8 cellular contexts compared by ENCODE assay signal in genomic region chr6:122491915-122492537, GRCh38. TPM values are rescaled to one million over a fixed set of nuclear protein-coding genes. Genes with fewer than 3 reads are reported as not detected.
A peak's percentile ranks its signal among the peaks of the same experiment; 100 is the strongest.
DNase-seq lines count a peak whose midpoint lies in the region; ATAC-seq and TF ChIP-seq lines count a peak whose summit lies in the region.

No MANE protein-coding gene starts in this region.

- no peak overlapping the region for H2BK5ac ChIP-seq in H9 (ENCODE audit: insufficient read length, low read length)

- H3K4me1 Mint-ChIP-seq in H9 (no peaks in the 10 kb centered on the region), osteocyte (ENCODE audit: unreplicated experiment) (peaks cover 28% of the 10 kb centered on the region)
- H3K4me1 Mint-ChIP-seq in activated T-helper 1 cell treated with anti-CD3 and anti-CD28 coated beads, Interleukin-12 subunit alpha, Interleukin-12 subunit beta, Interleukin-2, Interleukin-4 antibody, amounts not matched to agents 30 ng/mL and 10 ng/mL and 1 ng/mL, durations not matched to agents 14 hours and 24 hours and 36 hours (ENCODE audit: low read depth) = peaks cover 13% of the 10 kb centered on the region

- H3K18ac ChIP-seq in H9 (ENCODE audit: insufficient read length, low read depth, low read length) = no peak overlapping the region

- H3K4me1 ChIP-seq in H9 (ENCODE audit: insufficient read depth, low read length) (no peaks in the 10 kb centered on the region), upper lobe of left lung (peaks cover 0 to 7% (median 0%) of the 10 kb centered on the region in 4 donors)

- no peak overlapping the region for H2BK120ac ChIP-seq in H9 (ENCODE audit: low read depth, low read length, poor library complexity, severe bottlenecking)

- peak; percentile 92 for TF ChIP-seq CTCF in GM06990 (IDR thresholded peaks at IDR 0.05; ENCODE audit: insufficient read depth, low read length, poor library complexity, severe bottlenecking)
- TF ChIP-seq CTCF in H9 (conservative IDR thresholded peaks at IDR 0.05) = peak; percentile 86
- peak; percentile 91 for TF ChIP-seq CTCF in LNCaP clone FGC (IDR thresholded peaks at IDR 0.05; ENCODE audit: control insufficient read depth, extremely low read depth, insufficient read depth)
- TF ChIP-seq CTCF in osteocyte (IDR thresholded peaks at IDR 0.05) = peak; percentile 80
- TF ChIP-seq CTCF in upper lobe of left lung (IDR thresholded peaks at IDR 0.05) = peak; percentile 28 to 85 (median 62)

- H3K23ac ChIP-seq in H9 (ENCODE audit: insufficient read length, low read depth, low read length) = no peak overlapping the region

- no peak overlapping the region for H3K27ac Mint-ChIP-seq in H9
- H3K27ac Mint-ChIP-seq in activated T-helper 1 cell treated with anti-CD3 and anti-CD28 coated beads, Interleukin-12 subunit alpha, Interleukin-12 subunit beta, Interleukin-2, Interleukin-4 antibody, amounts not matched to agents 30 ng/mL and 10 ng/mL and 1 ng/mL, durations not matched to agents 14 hours and 24 hours and 36 hours = no peak overlapping the region
- no peak overlapping the region for H3K27ac Mint-ChIP-seq in osteocyte (ENCODE audit: unreplicated experiment)

- H4K20me1 ChIP-seq in H9 (ENCODE audit: control insufficient read depth, insufficient read depth, insufficient read length) = no peaks in the 10 kb centered on the region

- H4K91ac ChIP-seq in H9 (ENCODE audit: insufficient read length, low read depth, low read length) = no peak overlapping the region

- no peak for DNase-seq in GM06990 (ENCODE audit: extremely low read depth, insufficient read length)
- no peak for DNase-seq in H9
- DNase-seq in LNCaP clone FGC (ENCODE audit: low read depth) = peak; percentile 45
- peak; percentile 55 for DNase-seq in RPMI7951 (ENCODE audit: low read depth)
- peak; percentile 45 for DNase-seq in activated T-helper 1 cell treated with anti-CD3 and anti-CD28 coated beads, Interleukin-12 subunit alpha, Interleukin-12 subunit beta, Interleukin-2, Interleukin-4 antibody, amounts not matched to agents 30 ng/mL and 10 ng/mL and 1 ng/mL, durations not matched to agents 14 hours and 24 hours and 36 hours (ENCODE audit: low spot score)
- peak; percentile 47 for DNase-seq in fibroblast of the conjunctiva (ENCODE audit: low read depth)
- DNase-seq in osteocyte (ENCODE audit: extremely low spot score, unreplicated experiment) = no peak
- DNase-seq in upper lobe of left lung = peak in 1 of 2 donors; percentile 70

- H3K4me3 ChIP-seq in GM06990 (replicated peaks; ENCODE audit: low read depth, low read length) = no peak overlapping the region
- no peak overlapping the region for H3K4me3 ChIP-seq in LNCaP clone FGC (ENCODE audit: low read depth, low read length)
- no peak overlapping the region for H3K4me3 ChIP-seq in upper lobe of left lung

- no peak overlapping the region for H4K8ac ChIP-seq in H9 (replicated peaks; ENCODE audit: insufficient read length, low read depth, low read length)

- peak; percentile 88 to 92 for ATAC-seq in upper lobe of left lung (ENCODE audit: low FRiP score in 2 of 2)

- no peak overlapping the region for H3T11ph ChIP-seq in H9 (ENCODE audit: low read length)

- TF ChIP-seq POLR2A in upper lobe of left lung (IDR thresholded peaks at IDR 0.05) = no peak

- H3K9ac ChIP-seq in H9 (ENCODE audit: extremely low read depth, insufficient read length, low read length) = no peak overlapping the region

- H4K5ac ChIP-seq in H9 (ENCODE audit: insufficient read length, low read depth, low read length) = no peak overlapping the region

- no peak overlapping the region for H3K14ac ChIP-seq in H9 (ENCODE audit: insufficient read depth, low read length)

- H3K27ac ChIP-seq in H9 (ENCODE audit: insufficient read length, low read depth, low read length) (no peak overlapping the region), upper lobe of left lung (no peak overlapping the region)

- H2BK12ac ChIP-seq in H9 (ENCODE audit: insufficient read length, low read depth, low read length) = no peak overlapping the region

- peaks cover 23% of the 10 kb centered on the region for H3K9me3 ChIP-seq in H9 (ENCODE audit: control insufficient read depth, low read depth, low read length)
- H3K9me3 ChIP-seq in upper lobe of left lung = peaks cover 0 to 7% (median 3%) of the 10 kb centered on the region in 4 donors

- no peak for TF ChIP-seq EP300 in upper lobe of left lung (IDR thresholded peaks at IDR 0.05)

- H3K27me3 ChIP-seq in GM06990 (replicated peaks; ENCODE audit: control insufficient read depth, insufficient read depth, low read length) (no peaks in the 10 kb centered on the region), H9 (ENCODE audit: insufficient read depth, low read length) (no peaks in the 10 kb centered on the region), upper lobe of left lung (no peaks in the 10 kb centered on the region)

- H3K27me3 Mint-ChIP-seq in H9 (ENCODE audit: low read depth) (no peaks in the 10 kb centered on the region; the same call in 1 of the 2 replicates), osteocyte (ENCODE audit: unreplicated experiment) (no peaks in the 10 kb centered on the region)
- H3K27me3 Mint-ChIP-seq in activated T-helper 1 cell treated with anti-CD3 and anti-CD28 coated beads, Interleukin-12 subunit alpha, Interleukin-12 subunit beta, Interleukin-2, Interleukin-4 antibody, amounts not matched to agents 30 ng/mL and 10 ng/mL and 1 ng/mL, durations not matched to agents 14 hours and 24 hours and 36 hours (ENCODE audit: insufficient read depth) = peaks cover 2% of the 10 kb centered on the region

- no peak overlapping the region for H2AK5ac ChIP-seq in H9 (ENCODE audit: insufficient read length, low read length)

- H2BK20ac ChIP-seq in H9 (ENCODE audit: low read depth, low read length, poor library complexity, severe bottlenecking) = no peak overlapping the region

- H3K36me3 ChIP-seq in GM06990 (ENCODE audit: control insufficient read depth, insufficient read depth, low read length) = no peaks in the 10 kb centered on the region
- H3K36me3 ChIP-seq in upper lobe of left lung = no peaks in the 10 kb centered on the region

- H3K56ac ChIP-seq in H9 (ENCODE audit: insufficient read length, low read depth, low read length) = no peak overlapping the region

- H3K79me2 ChIP-seq in H9 (ENCODE audit: insufficient read depth, low read length) = peaks cover 26% of the 10 kb centered on the region

- no peaks in the 10 kb centered on the region for H3K79me1 ChIP-seq in H9 (ENCODE audit: insufficient read depth, low read depth, low read length, poor library complexity, severe bottlenecking)

- no peak overlapping the region for H2BK15ac ChIP-seq in H9 (ENCODE audit: low read depth, low read length)

- H3K4me3 Mint-ChIP-seq in H9 (no peak overlapping the region), osteocyte (ENCODE audit: unreplicated experiment) (no peak overlapping the region)
- H3K4me3 Mint-ChIP-seq in activated T-helper 1 cell treated with anti-CD3 and anti-CD28 coated beads, Interleukin-12 subunit alpha, Interleukin-12 subunit beta, Interleukin-2, Interleukin-4 antibody, amounts not matched to agents 30 ng/mL and 10 ng/mL and 1 ng/mL, durations not matched to agents 14 hours and 24 hours and 36 hours = no peak overlapping the region

- no CpG with 5 or more reads among the region's 7 CpGs for WGBS in H9 (ENCODE audit: extremely low coverage, insufficient read length, low lambda C conversion rate)
- WGBS in upper lobe of left lung, 2 donors = 26 to 28% methylated on average over 7 of the region's 7 CpGs

- no peak overlapping the region for H2AFZ ChIP-seq in H9 (ENCODE audit: low read length)

- H3K36me3 Mint-ChIP-seq in H9 (ENCODE audit: insufficient read depth in 1 of 3, low read depth in 3 of 3) (peaks cover 19 to 72% (median 32%) of the 10 kb centered on the region in 3 experiments), osteocyte (ENCODE audit: unreplicated experiment) (peaks cover 28% of the 10 kb centered on the region)
- no peaks in the 10 kb centered on the region for H3K36me3 Mint-ChIP-seq in activated T-helper 1 cell treated with anti-CD3 and anti-CD28 coated beads, Interleukin-12 subunit alpha, Interleukin-12 subunit beta, Interleukin-2, Interleukin-4 antibody, amounts not matched to agents 30 ng/mL and 10 ng/mL and 1 ng/mL, durations not matched to agents 14 hours and 24 hours and 36 hours (ENCODE audit: low read depth)

- intact Hi-C loops in activated T-helper 1 cell treated with anti-CD3 and anti-CD28 coated beads, Interleukin-12 subunit alpha, Interleukin-12 subunit beta, Interleukin-2, Interleukin-4 antibody, amounts not matched to agents 30 ng/mL and 10 ng/mL and 1 ng/mL, durations not matched to agents 14 hours and 24 hours and 36 hours (cut with micrococcal nuclease) = loop anchor here (1.0 to 5.0 kb wide), 5 partner anchors 21 to 347 kb away; partner anchors contain the start of gene SERINC1

- no peak overlapping the region for H3K4me2 ChIP-seq in H9 (ENCODE audit: insufficient read depth, insufficient read length, low read length)

- H3K9me3 Mint-ChIP-seq in H9 (peaks cover 10 to 22% of the 10 kb centered on the region in 2 experiments), osteocyte (ENCODE audit: unreplicated experiment) (peaks cover 14% of the 10 kb centered on the region)
- peaks cover 8% of the 10 kb centered on the region for H3K9me3 Mint-ChIP-seq in activated T-helper 1 cell treated with anti-CD3 and anti-CD28 coated beads, Interleukin-12 subunit alpha, Interleukin-12 subunit beta, Interleukin-2, Interleukin-4 antibody, amounts not matched to agents 30 ng/mL and 10 ng/mL and 1 ng/mL, durations not matched to agents 14 hours and 24 hours and 36 hours

- H3K23me2 ChIP-seq in H9 (ENCODE audit: insufficient read length, low read depth, low read length, poor library complexity, severe bottlenecking) = no peaks in the 10 kb centered on the region

- H3K4ac ChIP-seq in H9 (ENCODE audit: low read depth, low read length) = no peak overlapping the region

RNA-seq across cellular contexts. Expression of gene SERINC1, which starts 20.4 kb away (rescaled TPM):
- total RNA-seq in H9 (2021) (46.5 and 48.4 TPM in 2 replicates), osteocyte (209 and 215 TPM in 2 replicates), upper lobe of left lung (100 to 1,000 TPM in 4 of 6 donors, 10 to 100 TPM in 2; 30.4 to 222 (median 188) TPM)
- total RNA-seq in RPMI7951 (2014; rRNA removed; shearing (Covaris generic)) = 147 and 172 TPM in 2 replicates
- total RNA-seq in activated T-helper 1 cell treated with anti-CD3 and anti-CD28 coated beads, Interleukin-12 subunit alpha, Interleukin-12 subunit beta, Interleukin-2, Interleukin-4 antibody, amounts not matched to agents 30 ng/mL and 10 ng/mL and 1 ng/mL, durations not matched to agents 14 hours and 24 hours and 36 hours = 43.1 and 47.5 TPM in 2 replicates

Comparison
In these comparisons a context has a peak if more than half of its experiments do, and no peak if none do; other contexts are left out.
1. DNase-seq: peak in LNCaP clone FGC (single experiment), RPMI7951 (single experiment), activated T-helper 1 cell treated with anti-CD3 and anti-CD28 coated beads, Interleukin-12 subunit alpha, Interleukin-12 subunit beta, Interleukin-2, Interleukin-4 antibody, amounts not matched to agents 30 ng/mL and 10 ng/mL and 1 ng/mL, durations not matched to agents 14 hours and 24 hours and 36 hours (single experiment) and fibroblast of the conjunctiva (single experiment); none in GM06990 (single experiment), H9 (single experiment) and osteocyte (single experiment).
2. Peak in every context shown above with its lines, with median percentiles within 50 percentile points of each other: CTCF ChIP-seq.